26 cellular contexts compared by ENCODE assay signal in the genomic region with DNA sequence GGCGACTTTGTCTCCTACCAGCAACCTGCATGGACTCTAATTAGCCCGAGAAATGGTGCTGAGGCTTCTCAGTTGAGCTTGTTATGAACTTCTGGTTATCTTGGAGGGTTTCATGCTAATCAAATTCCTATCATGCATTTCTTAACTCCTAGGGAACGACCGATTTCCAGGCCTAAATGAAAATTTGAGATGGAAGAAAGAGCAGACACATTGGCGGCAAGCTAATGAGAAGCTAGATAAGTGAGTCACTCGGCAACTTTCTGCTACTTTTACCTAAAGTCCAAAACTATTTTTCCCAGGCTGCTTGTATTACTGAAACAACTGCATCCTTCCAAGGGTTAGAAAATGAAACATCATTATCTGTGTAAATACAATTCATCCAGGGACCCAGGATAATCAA.
"Had no signal": no experiment of that assay in that cellular context is flagged by ENCODE, and none has a peak within 500 bp of the region (broad histone marks: within the 10 kb centered on the region; RNA-seq: fewer than 3 reads in every experiment).

No MANE protein-coding gene starts in this region.

- H3K27ac Mint-ChIP-seq: progenitor cell of endocrine pancreas; stimulated activated naive CD8-positive, alpha-beta T cell treated with anti-CD3 and anti-CD28 coated beads, Interleukin-15, amount 100 ng/mL, for 72 hours; type B pancreatic cell had no signal

- H3K9me3 Mint-ChIP-seq: immature natural killer cell; naive B cell; natural killer cell; stimulated activated naive CD8-positive, alpha-beta T cell treated with anti-CD3 and anti-CD28 coated beads, Interleukin-15, amount 100 ng/mL, for 72 hours; type B pancreatic cell had no signal

- H3K9me3 ChIP-seq: left lung, lower lobe of right lung, ovary, right atrium auricular region, right lobe of liver, tibial nerve, uterus had no signal

- ATAC-seq: left colon; left lung; lower lobe of right lung; natural killer cell; right lobe of liver; stimulated activated naive CD8-positive, alpha-beta T cell treated with anti-CD3 and anti-CD28 coated beads, Interleukin-15, amount 100 ng/mL, for 72 hours had no signal

- DNase-seq: hypothalamus; immature natural killer cell; kidney; left colon; left lung; lower lobe of right lung; mammary epithelial cell; mesenchymal stem cell; naive B cell; natural killer cell; ovary; right lobe of liver; stimulated activated CD4-positive, alpha-beta T cell treated with anti-CD3 and anti-CD28 coated beads, Interleukin-1b, Interleukin-23, amount 100 ng/mL, for 48 hours; stimulated activated CD4-positive, alpha-beta T cell treated with anti-CD3 and anti-CD28 coated beads, Interleukin-2, amount 100 ng/mL, for 48 hours; stimulated activated CD4-positive, alpha-beta T cell treated with anti-CD3 and anti-CD28 coated beads, Interleukin-4, amount 100 ng/mL, for 4 hours; stimulated activated CD8-positive, alpha-beta memory T cell treated with anti-CD3 and anti-CD28 coated beads, Interleukin-4, amount 100 ng/mL, for 48 hours; stimulated activated naive CD4-positive, alpha-beta T cell treated with Interleukin-2 at 50 U/mL for 16 hours; stimulated activated naive CD8-positive, alpha-beta T cell treated with anti-CD3 and anti-CD28 coated beads, Interleukin-15, amount 100 ng/mL, for 72 hours; substantia nigra; uterus had no signal

- H3K27me3 ChIP-seq: left lung, ovary, right atrium auricular region, right lobe of liver, tibial nerve, uterus had no signal

- H3K4me3 Mint-ChIP-seq: immature natural killer cell; naive B cell; natural killer cell; stimulated activated naive CD8-positive, alpha-beta T cell treated with anti-CD3 and anti-CD28 coated beads, Interleukin-15, amount 100 ng/mL, for 72 hours; type B pancreatic cell had no signal

- H3K4me1 ChIP-seq: left lung, lower lobe of right lung, right atrium auricular region, right lobe of liver, uterus had no signal

- H3K27me3 Mint-ChIP-seq: naive B cell; progenitor cell of endocrine pancreas; stimulated activated naive CD8-positive, alpha-beta T cell treated with anti-CD3 and anti-CD28 coated beads, Interleukin-15, amount 100 ng/mL, for 72 hours; type B pancreatic cell had no signal

- H3K4me1 Mint-ChIP-seq: immature natural killer cell; natural killer cell; stimulated activated naive CD8-positive, alpha-beta T cell treated with anti-CD3 and anti-CD28 coated beads, Interleukin-15, amount 100 ng/mL, for 72 hours had no signal

- H3K36me3 ChIP-seq: ovary, right atrium auricular region, uterus had no signal

- H3K4me3 ChIP-seq: left lung, lower lobe of right lung, ovary, right atrium auricular region, right lobe of liver, smooth muscle cell, tibial nerve, uterus had no signal

- H3K4me2 ChIP-seq: smooth muscle cell had no signal

- H3K36me3 Mint-ChIP-seq: type B pancreatic cell had no signal

- H3K27ac ChIP-seq: left lung, lower lobe of right lung, ovary, right atrium auricular region, right lobe of liver, tibial nerve, uterus had no signal

- FAIRE-seq: islet of Langerhans, kidney had no signal
